8 cellular contexts compared by ENCODE assay signal in the genomic region with DNA sequence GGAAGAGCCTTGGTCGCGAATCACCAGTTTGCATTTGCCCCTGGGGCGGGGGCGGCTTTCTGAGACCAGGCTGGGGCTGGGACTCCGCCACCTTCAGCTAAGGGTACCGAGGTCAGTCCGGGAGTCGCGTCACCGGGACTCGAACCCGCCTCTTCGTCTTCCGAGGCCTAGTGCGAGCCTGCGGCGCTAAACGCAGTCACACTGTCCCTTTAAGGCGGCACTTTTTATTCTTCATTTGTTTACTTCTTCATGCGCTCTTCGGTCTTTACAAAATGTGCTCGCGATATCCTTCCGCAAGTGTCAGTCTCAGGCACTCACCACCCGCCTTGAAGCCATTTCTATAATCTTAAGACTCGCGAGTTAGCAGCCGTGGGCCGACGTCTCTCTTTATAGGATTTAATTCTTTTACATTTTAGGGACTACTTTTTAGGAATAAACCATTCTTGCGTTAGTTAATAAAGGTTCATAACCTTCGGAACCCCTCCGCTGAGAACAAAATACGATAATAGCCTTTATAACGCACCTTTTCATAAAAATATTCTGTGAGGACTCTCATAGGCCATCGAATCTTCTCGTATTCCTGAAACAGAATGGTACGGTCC. TPM values are rescaled to one million over a fixed set of nuclear protein-coding genes. Genes with fewer than 3 reads are reported as not detected.
A peak's percentile ranks its signal among the peaks of the same experiment; 100 is the strongest.
DNase-seq lines count a peak whose midpoint lies in the region; ATAC-seq and TF ChIP-seq lines count a peak whose summit lies in the region.

No MANE protein-coding gene starts in this region.

- TF ChIP-seq CTCF in endodermal cell (conservative IDR thresholded peaks at IDR 0.05) (no peak), mesothelial cell of epicardium (IDR thresholded peaks at IDR 0.05; ENCODE audit: unreplicated experiment) (no peak)

- no peak for ATAC-seq in HG02759 (IDR thresholded peaks at IDR 0.05; ENCODE audit: unreplicated experiment)

- H3K27me3 ChIP-seq in endodermal cell (ENCODE audit: control insufficient read depth, insufficient read depth, low read length, poor library complexity, severe bottlenecking), result no peaks in the 10 kb centered on the region

- 0% methylated on average over 27 to 38 of the region's 38 CpGs for WGBS in endodermal cell (ENCODE audit: insufficient coverage in 1 of 2, insufficient read length in 1 of 2), 2 experiments

- H3K4me1 Mint-ChIP-seq in endodermal cell (peaks cover 39% of the 10 kb centered on the region), mesothelial cell of epicardium (peaks cover 42% of the 10 kb centered on the region)

- no peaks in the 10 kb centered on the region for H3K36me3 ChIP-seq in endodermal cell (ENCODE audit: control insufficient read depth, insufficient read depth, low read length)

- peaks cover 19% of the 10 kb centered on the region for H3K4me1 ChIP-seq in endodermal cell (ENCODE audit: control insufficient read depth, insufficient read depth, low read length)

- peak overlapping the region; percentile 96 for H3K4me3 Mint-ChIP-seq in endodermal cell
- H3K4me3 Mint-ChIP-seq in mesothelial cell of epicardium, result peak overlapping the region; percentile 98

- no peaks in the 10 kb centered on the region for H3K9me3 ChIP-seq in endodermal cell (ENCODE audit: control insufficient read depth, low read length)

- DNase-seq in DMS 273 treated with DMSO at 0.1 percent for 48 hours (lab: John Stamatoyannopoulos, UW) (peak; percentile 90), HUDEP-2 (lab: John Stamatoyannopoulos, UW; ENCODE audit: unreplicated experiment in 76 of 76) (peak in 72 of 76 experiments; percentile 50 to 91 (median 78)), NOMO-1 treated with DMSO at 0.1 percent for 48 hours (lab: John Stamatoyannopoulos, UW; ENCODE audit: unreplicated experiment) (peak; percentile 92), endodermal cell (peak; percentile 96), mesothelial cell of epicardium (ENCODE audit: low spot score in 2 of 2, unreplicated experiment in 2 of 2) (peak in 1 of 2 experiments; percentile 79)
- peak; percentile 60 for DNase-seq in activated CD8-positive, alpha-beta memory T cell treated with anti-CD3 and anti-CD28 coated beads, Interleukin-2, amount 50 U/mL, for 1 hour (ENCODE audit: extremely low read depth)
- DNase-seq in stimulated activated CD8-positive, alpha-beta memory T cell treated with anti-CD3 and anti-CD28 coated beads, Interleukin-15, amount 100 ng/mL, for 4 hours (ENCODE audit: low read depth in 2 of 2), result peak; percentile 51 to 53

- peak overlapping the region; percentile 98 for H3K9ac ChIP-seq in endodermal cell (ENCODE audit: extremely low read depth, low read length, poor library complexity, severe bottlenecking)

- no peaks in the 10 kb centered on the region for H3K9me3 Mint-ChIP-seq in endodermal cell
- H3K9me3 Mint-ChIP-seq in mesothelial cell of epicardium, result no peaks in the 10 kb centered on the region

- H3K4me3 ChIP-seq in endodermal cell (ENCODE audit: low read length), result peak overlapping the region; percentile 98

- H3K27me3 Mint-ChIP-seq in endodermal cell (ENCODE audit: insufficient read depth) (no peaks in the 10 kb centered on the region), mesothelial cell of epicardium (ENCODE audit: low read depth) (no peaks in the 10 kb centered on the region)

- H3K27ac Mint-ChIP-seq in endodermal cell, result peak overlapping the region; percentile 100
- peak overlapping the region; percentile 100 for H3K27ac Mint-ChIP-seq in mesothelial cell of epicardium

- H3K36me3 Mint-ChIP-seq in endodermal cell (ENCODE audit: low read depth) (no peaks in the 10 kb centered on the region), mesothelial cell of epicardium (no peaks in the 10 kb centered on the region)

- H3K27ac ChIP-seq in endodermal cell (ENCODE audit: low read depth, low read length), result peak overlapping the region; percentile 98

RNA-seq across cellular contexts. Expression of a gene that starts 0.6 kb away (rescaled TPM):
- total RNA-seq in endodermal cell (10 to 100 TPM; 37.0 to 39.2 TPM), mesothelial cell of epicardium (38.2 to 40.6 TPM (median 38.8 TPM) in 3 replicates)
- polyA plus RNA-seq in endodermal cell (2013, experiment 1 of 2), result 20.1 TPM
- 19.4 TPM for polyA plus RNA-seq in endodermal cell (2013, experiment 2 of 2)

RNA-seq across cellular contexts. Expression of a gene that starts 12.2 kb away (rescaled TPM):
- total RNA-seq in endodermal cell, result 10 to 100 TPM; 17.4 to 19.5 TPM
- 6.8 TPM for polyA plus RNA-seq in endodermal cell (2013, experiment 1 of 2)
- polyA plus RNA-seq in endodermal cell (2013, experiment 2 of 2), result 6.0 TPM
- total RNA-seq in mesothelial cell of epicardium, result 17.0 to 17.4 TPM (median 17.4 TPM) in 3 replicates

RNA-seq across cellular contexts. Expression of a gene that starts 14.0 kb away (rescaled TPM):
- total RNA-seq in endodermal cell (10 to 100 TPM; 12.9 to 13.1 TPM), mesothelial cell of epicardium (6.5 to 9.6 TPM (median 7.7 TPM) in 3 replicates)
- polyA plus RNA-seq in endodermal cell (2013, experiment 1 of 2), result 8.6 TPM
- 7.7 TPM for polyA plus RNA-seq in endodermal cell (2013, experiment 2 of 2)

RNA-seq across cellular contexts. Expression of a gene that starts 15.4 kb away (rescaled TPM):
- total RNA-seq in endodermal cell (10 to 100 TPM; 34.8 to 42.9 TPM), mesothelial cell of epicardium (46.6 to 54.0 TPM (median 52.6 TPM) in 3 replicates)
- polyA plus RNA-seq in endodermal cell (2013, experiment 1 of 2), result 16.1 TPM
- 20.9 TPM for polyA plus RNA-seq in endodermal cell (2013, experiment 2 of 2)
